1 cellular context compared by ENCODE assay signal in genomic region chr12:94228488-94228907, GRCh38.
A peak's percentile ranks its signal among the peaks of the same experiment; 100 is the strongest.
TF ChIP-seq lines count a peak whose summit lies in the region.

No MANE protein-coding gene starts in this region.

TF ChIP-seq in K562, 482 proteins besides CTCF, POLR2A, EP300 and RAD21 (continued from another document):
- TF ChIP-seq CUX1 (CRISPR knock-in tag; IDR thresholded peaks at IDR 0.05) = no peak
- TF ChIP-seq CEBPB (tag; IDR thresholded peaks at IDR 0.05) = peak; percentile 49
